31 cellular contexts compared by ENCODE assay signal in genomic region chr14:79693935-79694334, GRCh38.
"Had no signal": no experiment of that assay in that cellular context is flagged by ENCODE, and none has a peak within 500 bp of the region (broad histone marks: within the 10 kb centered on the region; RNA-seq: fewer than 3 reads in every experiment).

No MANE protein-coding gene starts in this region.

- H3K9me3 Mint-ChIP-seq: activated B cell treated with CpG ODN at 0.5 μM for 24 hours; activated naive CD4-positive, alpha-beta T cell treated with anti-CD3 and anti-CD28 coated beads, Interleukin-2, amount 50 U/mL, for 24 hours; activated naive CD8-positive, alpha-beta T cell treated with anti-CD3 and anti-CD28 coated beads for 36 hours; activated naive CD8-positive, alpha-beta T cell treated with anti-CD3 and anti-CD28 coated beads, Interleukin-2, amount 50 U/mL, for 24 hours; activated T-helper 1 cell treated with anti-CD3 and anti-CD28 coated beads, Interleukin-12 subunit alpha, Interleukin-12 subunit beta, Interleukin-2, Interleukin-4 antibody, amounts not matched to agents 30 ng/mL and 10 ng/mL and 1 ng/mL, durations not matched to agents 14 hours and 24 hours and 36 hours had no signal

- DNase-seq: activated B cell treated with CpG ODN at 0.5 μM for 24 hours; activated CD4-positive, alpha-beta T cell treated with anti-CD3 and anti-CD28 coated beads for 48 hours; activated CD4-positive, alpha-beta T cell treated with anti-CD3 and anti-CD28 coated beads, Interleukin-2, amount 50 U/mL, for 1 hour; activated CD4-positive, alpha-beta T cell treated with anti-CD3 and anti-CD28 coated beads, Interleukin-2, amount 50 U/mL, for 48 hours; activated CD8-positive, alpha-beta memory T cell treated with anti-CD3 and anti-CD28 coated beads for 24 hours; activated CD8-positive, alpha-beta memory T cell treated with anti-CD3 and anti-CD28 coated beads, Interleukin-2, amount 50 U/mL, for 4 hours; activated CD8-positive, alpha-beta T cell treated with anti-CD3 and anti-CD28 coated beads for 36 hours; activated effector memory CD4-positive, alpha-beta T cell treated with anti-CD3 and anti-CD28 coated beads, Interleukin-2, amount 50 U/mL, for 16 hours; activated naive CD4-positive, alpha-beta T cell treated with anti-CD3 and anti-CD28 coated beads for 36 hours; activated naive CD8-positive, alpha-beta T cell treated with anti-CD3 and anti-CD28 coated beads for 36 hours; activated naive CD8-positive, alpha-beta T cell treated with anti-CD3 and anti-CD28 coated beads, Interleukin-2, amount 50 U/mL, for 24 hours; activated T-cell treated with anti-CD3 and anti-CD28 coated beads, Interleukin-2, amount 50 U/mL, for 1 hour; activated T-cell treated with anti-CD3 and anti-CD28 coated beads, Interleukin-2, amount 50 U/mL, for 48 hours; adrenal gland; amygdala; aorta; body of pancreas; caudate nucleus; effector CD8-positive, alpha-beta T cell; esophagus squamous epithelium; head of caudate nucleus; T-helper 1 cell; T-helper 17 cell; T1000; WERI-Rb-1 had no signal

- H3K36me3 ChIP-seq: adrenal gland, esophagus squamous epithelium, WERI-Rb-1 had no signal

- H3K27me3 ChIP-seq: adrenal gland, body of pancreas, esophagus squamous epithelium had no signal

- H3K4me3 ChIP-seq: adrenal gland, body of pancreas, esophagus squamous epithelium had no signal

- H3K27ac ChIP-seq: adrenal gland, body of pancreas, epithelial cell of prostate, esophagus squamous epithelium, WERI-Rb-1 had no signal

- H3K4me1 Mint-ChIP-seq: activated B cell treated with CpG ODN at 0.5 μM for 24 hours; activated naive CD4-positive, alpha-beta T cell treated with anti-CD3 and anti-CD28 coated beads, Interleukin-2, amount 50 U/mL, for 24 hours; activated naive CD8-positive, alpha-beta T cell treated with anti-CD3 and anti-CD28 coated beads for 36 hours; activated naive CD8-positive, alpha-beta T cell treated with anti-CD3 and anti-CD28 coated beads, Interleukin-2, amount 50 U/mL, for 24 hours; T-helper 17 cell had no signal

- H3K27ac Mint-ChIP-seq: activated B cell treated with CpG ODN at 0.5 μM for 24 hours; activated CD8-positive, alpha-beta T cell treated with anti-CD3 and anti-CD28 coated beads for 36 hours; activated naive CD4-positive, alpha-beta T cell treated with anti-CD3 and anti-CD28 coated beads for 36 hours; activated naive CD4-positive, alpha-beta T cell treated with anti-CD3 and anti-CD28 coated beads, Interleukin-2, amount 50 U/mL, for 24 hours; activated naive CD8-positive, alpha-beta T cell treated with anti-CD3 and anti-CD28 coated beads for 36 hours; activated naive CD8-positive, alpha-beta T cell treated with anti-CD3 and anti-CD28 coated beads, Interleukin-2, amount 50 U/mL, for 24 hours; activated T-helper 1 cell treated with anti-CD3 and anti-CD28 coated beads, Interleukin-12 subunit alpha, Interleukin-12 subunit beta, Interleukin-2, Interleukin-4 antibody, amounts not matched to agents 30 ng/mL and 10 ng/mL and 1 ng/mL, durations not matched to agents 14 hours and 24 hours and 36 hours; activated T-helper 2 cell treated with anti-CD3 and anti-CD28 coated beads, Interferon-gamma antibody, Interleukin-2, Interleukin-4, amounts not matched to agents 10 μg/mL and 5 μg/mL and 100 μg/mL, durations not matched to agents 14 hours and 24 hours and 36 hours; T-helper 17 cell; T-helper 2 cell treated with Interferon-gamma antibody and Interleukin-4, amounts not matched to agents 5 μg/mL and 100 μg/mL, for 36 hours had no signal

- H3K9me3 ChIP-seq: adrenal gland, body of pancreas, esophagus squamous epithelium had no signal

- H3K27me3 Mint-ChIP-seq: activated B cell treated with CpG ODN at 0.5 μM for 24 hours; activated CD8-positive, alpha-beta T cell treated with anti-CD3 and anti-CD28 coated beads for 36 hours; activated naive CD4-positive, alpha-beta T cell treated with anti-CD3 and anti-CD28 coated beads, Interleukin-2, amount 50 U/mL, for 24 hours; activated naive CD8-positive, alpha-beta T cell treated with anti-CD3 and anti-CD28 coated beads for 36 hours; activated naive CD8-positive, alpha-beta T cell treated with anti-CD3 and anti-CD28 coated beads, Interleukin-2, amount 50 U/mL, for 24 hours; T-helper 17 cell had no signal

- H3K4me1 ChIP-seq: adrenal gland, body of pancreas, esophagus squamous epithelium had no signal

- ATAC-seq: activated CD4-positive, CD25-positive, alpha-beta regulatory T cell treated with anti-CD3 and anti-CD28 coated beads, Interleukin-2, amount 50 U/mL, for 24 hours; activated CD8-positive, alpha-beta T cell treated with anti-CD3 and anti-CD28 coated beads for 36 hours; activated naive CD8-positive, alpha-beta T cell treated with anti-CD3 and anti-CD28 coated beads, Interleukin-2, amount 50 U/mL, for 24 hours; body of pancreas; T-helper 17 cell had no signal

- H3K4me3 Mint-ChIP-seq: activated B cell treated with CpG ODN at 0.5 μM for 24 hours; activated CD8-positive, alpha-beta T cell treated with anti-CD3 and anti-CD28 coated beads for 36 hours; activated naive CD4-positive, alpha-beta T cell treated with anti-CD3 and anti-CD28 coated beads for 36 hours; activated naive CD4-positive, alpha-beta T cell treated with anti-CD3 and anti-CD28 coated beads, Interleukin-2, amount 50 U/mL, for 24 hours; activated naive CD8-positive, alpha-beta T cell treated with anti-CD3 and anti-CD28 coated beads for 36 hours; activated naive CD8-positive, alpha-beta T cell treated with anti-CD3 and anti-CD28 coated beads, Interleukin-2, amount 50 U/mL, for 24 hours; activated T-helper 1 cell treated with anti-CD3 and anti-CD28 coated beads, Interleukin-12 subunit alpha, Interleukin-12 subunit beta, Interleukin-2, Interleukin-4 antibody, amounts not matched to agents 30 ng/mL and 10 ng/mL and 1 ng/mL, durations not matched to agents 14 hours and 24 hours and 36 hours; T-helper 17 cell; T-helper 2 cell treated with Interferon-gamma antibody and Interleukin-4, amounts not matched to agents 5 μg/mL and 100 μg/mL, for 36 hours had no signal

- H3K36me3 Mint-ChIP-seq: activated naive CD4-positive, alpha-beta T cell treated with anti-CD3 and anti-CD28 coated beads, Interleukin-2, amount 50 U/mL, for 24 hours; activated naive CD8-positive, alpha-beta T cell treated with anti-CD3 and anti-CD28 coated beads for 36 hours had no signal
